In genomic region chr2:10285578-10286198, GRCh38 we compare ENCODE assay signal across 8 cellular contexts. TPM values are rescaled to one million over a fixed set of nuclear protein-coding genes. Genes with fewer than 3 reads are reported as not detected.
DNase-seq lines count a peak whose midpoint lies in the region; ATAC-seq and TF ChIP-seq lines count a peak whose summit lies in the region.

No MANE protein-coding gene starts in this region.

- 76 to 100% methylated on average over 1 to 4 of the region's 17 CpGs for WGBS in esophagus squamous epithelium, 2 donors

- POLR2A ChIA-PET in Panc1 (lab: Charles Lee) = interaction anchor here (0.6 kb wide), 1 partner anchor 147 kb away, joined by 4 read pairs; no protein-coding TSS in a partner anchor

- TF ChIP-seq POLR2A in esophagus squamous epithelium (IDR thresholded peaks at IDR 0.05) = no peak

- H3K27ac ChIP-seq in Panc1 (ENCODE audit: low read length) = peak overlapping the region; percentile 82
- H3K27ac ChIP-seq in esophagus squamous epithelium = peak overlapping the region in 3 of 4 donors; percentile 5 to 58 (median 46)

- no peaks in the 10 kb centered on the region for H3K36me3 ChIP-seq in Panc1 (ENCODE audit: control insufficient read depth, insufficient read depth, low read length)
- H3K36me3 ChIP-seq in esophagus squamous epithelium = no peaks in the 10 kb centered on the region

- ATAC-seq in GM19463 (IDR thresholded peaks at IDR 0.05; ENCODE audit: unreplicated experiment) = peak; percentile 56
- ATAC-seq in Panc1 = peak; percentile 75
- ATAC-seq in natural killer cell treated with Interleukin-12 subunit alpha and Interleukin-12 subunit beta and Interleukin-15 and Interleukin-18, amount 100 ng/mL, for 72 hours = peak; percentile 46 to 62
- ATAC-seq in HG02588 (IDR thresholded peaks at IDR 0.05; ENCODE audit: unreplicated experiment) = no peak
- no peak for ATAC-seq in HG03457 (IDR thresholded peaks at IDR 0.05; ENCODE audit: unreplicated experiment)

- intact Hi-C loops in Panc1 (cut with micrococcal nuclease; ENCODE audit: unreplicated experiment) (no loop called here), esophagus squamous epithelium (cut with DNase I) (no loop called here)

- no peak for DNase-seq in Panc1 (ENCODE audit: low read depth, low spot score)
- no peak for DNase-seq in esophagus squamous epithelium (lab: John Stamatoyannopoulos, UW)
- DNase-seq in natural killer cell treated with Interleukin-12 subunit alpha and Interleukin-12 subunit beta and Interleukin-15 and Interleukin-18, amount 100 ng/mL, for 72 hours (ENCODE audit: low spot score) = no peak
- no peak for DNase-seq in type B pancreatic cell (ENCODE audit: extremely low spot score, unreplicated experiment)
- no peak for DNase-seq in NCI-H1436 treated with DMSO at 0.1 percent for 48 hours (lab: John Stamatoyannopoulos, UW)

- H3K4me3 Mint-ChIP-seq in natural killer cell treated with Interleukin-12 subunit alpha and Interleukin-12 subunit beta and Interleukin-15 and Interleukin-18, amount 100 ng/mL, for 72 hours = no peak overlapping the region
- no peak overlapping the region for H3K4me3 Mint-ChIP-seq in type B pancreatic cell

- H3K4me3 ChIP-seq in Panc1 (ENCODE audit: low read depth in 2 of 2, low read length in 2 of 2) (no peak overlapping the region), esophagus squamous epithelium (no peak overlapping the region)

- peaks cover 67% of the 10 kb centered on the region for H3K4me1 ChIP-seq in Panc1 (ENCODE audit: control insufficient read depth, insufficient read depth, low read length)
- H3K4me1 ChIP-seq in esophagus squamous epithelium = peaks cover 23 to 36% (median 25%) of the 10 kb centered on the region in 3 donors

- H3K9me3 ChIP-seq in Panc1 (ENCODE audit: control insufficient read depth, insufficient read depth, low read depth, low read length) (no peaks in the 10 kb centered on the region), esophagus squamous epithelium (no peaks in the 10 kb centered on the region)

- TF ChIP-seq CTCF in Panc1 (IDR thresholded peaks at IDR 0.05) (no peak), esophagus squamous epithelium (IDR thresholded peaks at IDR 0.05) (no peak), type B pancreatic cell (conservative IDR thresholded peaks at IDR 0.05) (no peak)

- no peaks in the 10 kb centered on the region for H3K27me3 Mint-ChIP-seq in natural killer cell treated with Interleukin-12 subunit alpha and Interleukin-12 subunit beta and Interleukin-15 and Interleukin-18, amount 100 ng/mL, for 72 hours
- H3K27me3 Mint-ChIP-seq in type B pancreatic cell = no peaks in the 10 kb centered on the region

- no TSS peak for BruUV-seq in Panc1 (replicated peaks; lab: Mats Ljungman, UMichigan)

- in situ Hi-C loops in Panc1 (cut with HindIII; ENCODE audit: low pct_unique_long_range_greater_than_20kb, low sequenced_read_pairs) = no loop called here

- H3K9me3 Mint-ChIP-seq in natural killer cell treated with Interleukin-12 subunit alpha and Interleukin-12 subunit beta and Interleukin-15 and Interleukin-18, amount 100 ng/mL, for 72 hours = no peaks in the 10 kb centered on the region
- H3K9me3 Mint-ChIP-seq in type B pancreatic cell = no peaks in the 10 kb centered on the region

- H3K4me1 Mint-ChIP-seq in natural killer cell treated with Interleukin-12 subunit alpha and Interleukin-12 subunit beta and Interleukin-15 and Interleukin-18, amount 100 ng/mL, for 72 hours (ENCODE audit: low read depth in 2 of 2) = peaks cover 19 to 31% of the 10 kb centered on the region in 2 donors
- peaks cover 11% of the 10 kb centered on the region for H3K4me1 Mint-ChIP-seq in type B pancreatic cell (ENCODE audit: unreplicated experiment)

- H3K27me3 ChIP-seq in Panc1 (ENCODE audit: control insufficient read depth, insufficient read depth, low read length) (no peaks in the 10 kb centered on the region), esophagus squamous epithelium (no peaks in the 10 kb centered on the region)

- H3K36me3 Mint-ChIP-seq in natural killer cell treated with Interleukin-12 subunit alpha and Interleukin-12 subunit beta and Interleukin-15 and Interleukin-18, amount 100 ng/mL, for 72 hours = no peaks in the 10 kb centered on the region
- H3K36me3 Mint-ChIP-seq in type B pancreatic cell = no peaks in the 10 kb centered on the region

- CTCF ChIA-PET in Panc1 (lab: Charles Lee) = interaction anchor here (0.6 to 1.5 kb wide), 3 partner anchors 16 to 1361 kb away, joined by 3 to 8 read pairs (median 4); partner anchors contain the start of gene HPCAL1

- peak overlapping the region in 1 of 2 donors; percentile 21 for H3K27ac Mint-ChIP-seq in natural killer cell treated with Interleukin-12 subunit alpha and Interleukin-12 subunit beta and Interleukin-15 and Interleukin-18, amount 100 ng/mL, for 72 hours
- H3K27ac Mint-ChIP-seq in type B pancreatic cell = no peak overlapping the region

RNA-seq across cellular contexts. Expression of gene HPCAL1, which starts 17.0 kb away (rescaled TPM):
- 234 TPM for total RNA-seq in Panc1 (2021; ENCODE audit: unreplicated experiment)
- polyA plus RNA-seq in Panc1 (2012; ENCODE audit: insufficient read length) = 556 TPM
- 10 to 100 TPM; 13.2 to 26.4 (median 20.5) TPM for total RNA-seq in esophagus squamous epithelium
- 10 to 100 TPM; 13.8 to 19.0 TPM for total RNA-seq in natural killer cell treated with Interleukin-12 subunit alpha and Interleukin-12 subunit beta and Interleukin-15 and Interleukin-18, amount 100 ng/mL, for 72 hours
- 13.4 and 17.8 TPM in 2 replicates for total RNA-seq in type B pancreatic cell (ENCODE audit: low replicate concordance)

Comparison
In these comparisons a context has a peak if more than half of its experiments do, and no peak if none do; other contexts are left out.
1. ATAC-seq: peak in GM19463 (single experiment), Panc1 (single experiment) and natural killer cell treated with Interleukin-12 subunit alpha and Interleukin-12 subunit beta and Interleukin-15 and Interleukin-18, amount 100 ng/mL, for 72 hours (2 of 2); none in HG02588 (single experiment) and HG03457 (single experiment).